ENCODE assay signal across 1 cellular context in genomic region chr15:50556642-50557371, GRCh38.
TF ChIP-seq lines count a peak whose summit lies in the region.

No MANE protein-coding gene starts in this region.

TF ChIP-seq in GM12878, 131 proteins besides CTCF, POLR2A, EP300 and RAD21 (continued from another document):
- TF ChIP-seq RUNX3 (IDR thresholded peaks at IDR 0.05; ENCODE audit: low read length), result 0 out of 2 replicates have a peak, but pooled peaks have one; percentile 15
